ENCODE assay signal across 25 cellular contexts in genomic region chr3:60841355-60841754, GRCh38.
DNase-seq lines count a peak whose midpoint lies in the region; ATAC-seq, FAIRE-seq and TF ChIP-seq lines count a peak whose summit lies in the region.
"Had no signal": no experiment of that assay in that cellular context is flagged by ENCODE, and none has a peak within 500 bp of the region (broad histone marks: within the 10 kb centered on the region; RNA-seq: fewer than 3 reads in every experiment).

No MANE protein-coding gene starts in this region.

- H3K36me3 ChIP-seq in SK-N-SH (replicated peaks in 1 of 2; ENCODE audit: control insufficient read depth in 1 of 2, insufficient read depth in 2 of 2, low read length in 1 of 2) (no peaks in the 10 kb centered on the region), brain microvascular endothelial cell (replicated peaks) (no peaks in the 10 kb centered on the region), HepG2 (replicated peaks in 1 of 2; ENCODE audit: control insufficient read depth in 1 of 2, insufficient read depth in 2 of 2, low read length in 2 of 2) (no peaks in the 10 kb centered on the region)
- H3K36me3 ChIP-seq: BLaER1 treated with 17β-estradiol and CSF1 and Interleukin-3, amounts not matched to agents 10 nM and 100 nM; breast epithelium had no signal

- no TSS peak for BruUV-seq in HepG2 (replicated peaks; lab: Mats Ljungman, UMichigan)

- TF ChIP-seq EP300 in SK-N-SH (IDR thresholded peaks at IDR 0.05; ENCODE audit: borderline replicate concordance in 1 of 2, low read depth in 1 of 2, low read length in 1 of 2), result no peak
- peak; percentile 78 to 80; a peak in 3 of 4 replicates for TF ChIP-seq EP300 in HepG2 (IDR thresholded peaks at IDR 0.05; ENCODE audit: low read depth in 2 of 2, low read length in 2 of 2)
- TF ChIP-seq EP300 in HepG2 (CRISPR knock-in tag; IDR thresholded peaks at IDR 0.05; ENCODE audit: borderline replicate concordance), result no peak

- H3K9me2 ChIP-seq in SK-N-SH, result no peaks in the 10 kb centered on the region; the same call in 1 of the 2 replicates

- 84% methylated on average over 2 of the region's 2 CpGs for WGBS in SK-N-SH (ENCODE audit: low lambda C conversion rate)
- 0% methylated on average over 2 of the region's 2 CpGs for WGBS in HepG2 (ENCODE audit: low lambda C conversion rate)

- H3K9ac ChIP-seq in SK-N-SH (no peak overlapping the region), HepG2 (ENCODE audit: insufficient read depth, low read depth, low read length) (no peak overlapping the region)
- H3K9ac ChIP-seq: BLaER1 treated with 17β-estradiol and CSF1 and Interleukin-3, amounts not matched to agents 10 nM and 100 nM had no signal

- H3K27me3 ChIP-seq in SK-N-SH (ENCODE audit: insufficient read depth), result no peaks in the 10 kb centered on the region
- no peaks in the 10 kb centered on the region for H3K27me3 ChIP-seq in brain microvascular endothelial cell (replicated peaks)
- H3K27me3 ChIP-seq in HepG2 (ENCODE audit: control insufficient read depth in 1 of 2, insufficient read depth in 2 of 2, low read length in 2 of 2), result peaks cover 0 to 6% of the 10 kb centered on the region in 2 experiments; a peak in 1 of 5 replicates
- H3K27me3 ChIP-seq: BLaER1 treated with 17β-estradiol and CSF1 and Interleukin-3, amounts not matched to agents 10 nM and 100 nM; breast epithelium had no signal

- TF ChIP-seq RAD21 in SK-N-SH (IDR thresholded peaks at IDR 0.05; ENCODE audit: low read length), result no peak
- no peak for TF ChIP-seq RAD21 in HepG2 (CRISPR knock-in tag; IDR thresholded peaks at IDR 0.05)

- H3K4me3 ChIP-seq in SK-N-SH (ENCODE audit: low read depth in 2 of 2, low read length in 1 of 2), result no peak overlapping the region
- no peak overlapping the region for H3K4me3 ChIP-seq in brain microvascular endothelial cell (ENCODE audit: low read depth, low read length)
- no peak overlapping the region for H3K4me3 ChIP-seq in HepG2 (replicated peaks in 1 of 3; ENCODE audit: insufficient read depth in 1 of 3, low read depth in 2 of 3, low read length in 3 of 3)
- H3K4me3 ChIP-seq: BLaER1 treated with 17β-estradiol and CSF1 and Interleukin-3, amounts not matched to agents 10 nM and 100 nM; breast epithelium had no signal

- DNase-seq in SK-N-SH, result no peak
- peak; percentile 52 for DNase-seq in brain microvascular endothelial cell
- peak; percentile 74 for DNase-seq in HepG2 (ENCODE audit: low spot score)
- no peak for DNase-seq in NOMO-1 treated with DMSO at 0.1 percent for 48 hours (lab: John Stamatoyannopoulos, UW; ENCODE audit: unreplicated experiment)
- no peak for DNase-seq in epidermal melanocyte (ENCODE audit: insufficient read length, low spot score)
- no peak for DNase-seq in left cardiac atrium
- no peak for DNase-seq in DMS79 (lab: John Stamatoyannopoulos, UW)
- DNase-seq: 8988T; activated naive CD4-positive, alpha-beta T cell treated with anti-CD3 and anti-CD28 coated beads, Interleukin-2, amount 50 U/mL, for 16 hours; activated T-cell treated with anti-CD3 and anti-CD28 coated beads, Interleukin-2, amount 50 U/mL, for 72 hours; kidney; natural killer cell; NCI-H1694; NCI-H2171 treated with DMSO at 0.1 percent for 48 hours; NCI-H69; small intestine; stimulated activated CD4-positive, alpha-beta T cell treated with anti-CD3 and anti-CD28 coated beads, Interleukin-4, amount 100 ng/mL, for 24 hours had no signal

- TF ChIP-seq CTCF in SK-N-SH (IDR thresholded peaks at IDR 0.05) (no peak), brain microvascular endothelial cell (IDR thresholded peaks at IDR 0.05; ENCODE audit: low read depth, low read length, missing control alignments) (no peak), HepG2 (CRISPR knock-in tag; IDR thresholded peaks at IDR 0.05) (peak; percentile 26; the same call in 1 of the 2 replicates)

- CTCF ChIA-PET in SK-N-SH (lab: Yijun Ruan, JAX) (no interaction called here), HepG2 (lab: Yijun Ruan, JAX; ENCODE audit: low intra/inter-chr PET ratio, low total read pairs) (no interaction called here)

- H3F3A ChIP-seq in SK-N-SH (replicated peaks; ENCODE audit: insufficient read depth), result no peaks in the 10 kb centered on the region

- H3K79me2 ChIP-seq in SK-N-SH (ENCODE audit: insufficient read depth) (no peaks in the 10 kb centered on the region), HepG2 (ENCODE audit: insufficient read depth, low read length) (no peaks in the 10 kb centered on the region)

- no peak overlapping the region for H2AFZ ChIP-seq in SK-N-SH (ENCODE audit: low read depth)
- H2AFZ ChIP-seq in HepG2 (ENCODE audit: low read length), result no peak overlapping the region

- H3K4me1 ChIP-seq in SK-N-SH (ENCODE audit: control insufficient read depth in 1 of 2, insufficient read depth in 2 of 2, low read depth in 1 of 2, low read length in 1 of 2) (no peaks in the 10 kb centered on the region; a peak in 1 of 4 replicates), HepG2 (ENCODE audit: insufficient read depth, low read length) (peaks cover 8% of the 10 kb centered on the region)
- H3K4me1 ChIP-seq: BLaER1 treated with 17β-estradiol and CSF1 and Interleukin-3, amounts not matched to agents 10 nM and 100 nM; breast epithelium had no signal

- H3K4me2 ChIP-seq in SK-N-SH (no peak overlapping the region), HepG2 (ENCODE audit: low read depth, low read length) (no peak overlapping the region)
- H3K4me2 ChIP-seq: BLaER1 treated with 17β-estradiol and CSF1 and Interleukin-3, amounts not matched to agents 10 nM and 100 nM had no signal

- POLR2A ChIA-PET in SK-N-SH (lab: Yijun Ruan, JAX), result no interaction called here
- POLR2A ChIA-PET in HepG2 (lab: Yijun Ruan, JAX), result no interaction called here

- in situ Hi-C loops in brain microvascular endothelial cell (cut with HindIII; ENCODE audit: low pct_ligation_motif_present, low sequenced_read_pairs), result no loop called here
- in situ Hi-C loops in HepG2 (cut with HindIII; ENCODE audit: extremely low pct_ligation_motif_present, low pct_unique_long_range_greater_than_20kb), result no loop called here

- H3K9me3 ChIP-seq in SK-N-SH, result no peaks in the 10 kb centered on the region
- H3K9me3 ChIP-seq in HepG2 (ENCODE audit: low read length), result no peaks in the 10 kb centered on the region
- H3K9me3 ChIP-seq: BLaER1 treated with 17β-estradiol and CSF1 and Interleukin-3, amounts not matched to agents 10 nM and 100 nM; breast epithelium had no signal

- intact Hi-C loops in HepG2 (cut with micrococcal nuclease; ENCODE audit: unreplicated experiment) (loop anchor here (5.0 kb wide), 1 partner anchor 411 kb away; the partner anchor contains the start of gene FHIT), left cardiac atrium (cut with DNase I) (no loop called here)

- H3K27ac ChIP-seq in SK-N-SH (ENCODE audit: low read depth in 2 of 2, low read length in 1 of 2) (no peak overlapping the region), brain microvascular endothelial cell (no peak overlapping the region), HepG2 (ENCODE audit: extremely low read length, insufficient read depth, low read length) (no peak overlapping the region)
- H3K27ac ChIP-seq: BLaER1 treated with 17β-estradiol and CSF1 and Interleukin-3, amounts not matched to agents 10 nM and 100 nM; breast epithelium; HL-60 had no signal

- H4K20me1 ChIP-seq in SK-N-SH (ENCODE audit: insufficient read depth) (no peaks in the 10 kb centered on the region), HepG2 (ENCODE audit: insufficient read depth, low read length) (0 out of 2 replicates have a peak, but pooled peaks cover 3% of the 10 kb centered on the region)
- H4K20me1 ChIP-seq: BLaER1 treated with 17β-estradiol and CSF1 and Interleukin-3, amounts not matched to agents 10 nM and 100 nM had no signal

- no peak for TF ChIP-seq POLR2A in HepG2 (IDR thresholded peaks at IDR 0.05; ENCODE audit: insufficient read depth in 1 of 2, low read depth in 2 of 2, low read length in 2 of 2)

- FAIRE-seq in HepG2 (lab: Jason Lieb, UNC), result peak; percentile 73
- FAIRE-seq: endothelial cell of umbilical vein, frontal cortex, G401.6, kidney, small intestine, TTC549 had no signal

- ATAC-seq in SK-N-SH treated with all-trans-retinoic acid at 6 μM for 48 hours, result no peak
- peak; percentile 95 for ATAC-seq in HepG2
- no peak for ATAC-seq in left cardiac atrium
- ATAC-seq: activated T-cell treated with anti-CD3 and anti-CD28 coated beads, Interleukin-2, amount 50 U/mL, for 72 hours; natural killer cell had no signal

TF ChIP-seq in SK-N-SH treated with all-trans-retinoic acid at 6 μM for 48 hours, 23 proteins besides CTCF, POLR2A, EP300 and RAD21:
- TF ChIP-seq ISL1 (CRISPR knock-in tag; IDR thresholded peaks at IDR 0.05), result peak; percentile 61
- TF ChIP-seq CSDC2 (CRISPR knock-in tag; IDR thresholded peaks at IDR 0.05), result no peak

TF ChIP-seq in SK-N-SH, 30 proteins besides CTCF, POLR2A, EP300 and RAD21 (continues in another document):
- no peak for TF ChIP-seq GABPA (IDR thresholded peaks at IDR 0.05; ENCODE audit: low read depth)
- no peak for TF ChIP-seq POLR2AphosphoS5 (IDR thresholded peaks at IDR 0.05; ENCODE audit: low read depth, low read length)
- TF ChIP-seq TCF12 (IDR thresholded peaks at IDR 0.05), result no peak
- TF ChIP-seq SIN3A (IDR thresholded peaks at IDR 0.05; ENCODE audit: borderline replicate concordance, low read depth, low read length), result no peak
- TF ChIP-seq GATA2 (CRISPR knock-in tag; IDR thresholded peaks at IDR 0.05), result no peak

TF ChIP-seq in HepG2, 621 proteins besides CTCF, POLR2A, EP300 and RAD21 (continues in another document):
- peak; percentile 33; the same call in 1 of the 2 replicates for TF ChIP-seq FOXK1 (CRISPR knock-in tag; IDR thresholded peaks at IDR 0.05; ENCODE audit: borderline replicate concordance, low read depth)
- TF ChIP-seq ZNF263 (CRISPR knock-in tag; IDR thresholded peaks at IDR 0.05), result no peak
- TF ChIP-seq PRMT3 (CRISPR knock-in tag; IDR thresholded peaks at IDR 0.05; ENCODE audit: borderline replicate concordance, low read depth), result no peak
- TF ChIP-seq ZNF589 (CRISPR knock-in tag; conservative IDR thresholded peaks at IDR 0.05), result no peak
- no peak for TF ChIP-seq ZNF784 (CRISPR knock-in tag; IDR thresholded peaks at IDR 0.05; ENCODE audit: borderline replicate concordance)

Comparison
In these comparisons a context has a peak if more than half of its experiments do, and no peak if none do; other contexts are left out.
1. DNase-seq: peak in brain microvascular endothelial cell (single experiment) and HepG2 (single experiment); none in SK-N-SH (single experiment), NOMO-1 treated with DMSO at 0.1 percent for 48 hours (single experiment), epidermal melanocyte (single experiment), left cardiac atrium (single experiment) and DMS79 (single experiment).